11 cellular contexts compared by ENCODE assay signal in genomic region chr1:221761354-221762002, GRCh38. TPM values are rescaled to one million over a fixed set of nuclear protein-coding genes. Genes with fewer than 3 reads are reported as not detected.
DNase-seq lines count a peak whose midpoint lies in the region; ATAC-seq and TF ChIP-seq lines count a peak whose summit lies in the region.
"Had no signal": no experiment of that assay in that cellular context is flagged by ENCODE, and none has a peak within 500 bp of the region (broad histone marks: within the 10 kb centered on the region; RNA-seq: fewer than 3 reads in every experiment).

No MANE protein-coding gene starts in this region.

- H3K4me3 ChIP-seq in GM12865 (ENCODE audit: low read depth, low read length) (no peak overlapping the region), upper lobe of right lung (no peak overlapping the region)
- H3K4me3 ChIP-seq: cardiac muscle cell had no signal

- ATAC-seq in GM19328 (IDR thresholded peaks at IDR 0.05; ENCODE audit: unreplicated experiment), result peak; percentile 74
- ATAC-seq in HG02759 (IDR thresholded peaks at IDR 0.05; ENCODE audit: unreplicated experiment), result peak; percentile 82
- peak; percentile 63 for ATAC-seq in HG03521 (IDR thresholded peaks at IDR 0.05; ENCODE audit: unreplicated experiment)
- ATAC-seq in upper lobe of right lung, result no peak
- ATAC-seq: T-cell had no signal

- intact Hi-C loops in upper lobe of right lung (cut with DNase I), result no loop called here

- H3K4me1 ChIP-seq in upper lobe of right lung, result no peaks in the 10 kb centered on the region

- H3K36me3 ChIP-seq in upper lobe of right lung, result no peaks in the 10 kb centered on the region
- H3K36me3 ChIP-seq: cardiac muscle cell had no signal

- DNase-seq in GM12865 (ENCODE audit: low read depth), result peak; percentile 76
- DNase-seq in upper lobe of right lung, result no peak
- no peak for DNase-seq in amniotic stem cell (lab: John Stamatoyannopoulos, UW)
- no peak for DNase-seq in NCI-H2081 treated with DMSO at 0.1 percent for 48 hours (lab: John Stamatoyannopoulos, UW)
- DNase-seq in GM03348 (ENCODE audit: low spot score), result no peak
- DNase-seq: NCI-H526 treated with DMSO at 0.1 percent for 48 hours, T-cell had no signal

- no peak overlapping the region for H3K27ac ChIP-seq in upper lobe of right lung
- H3K27ac ChIP-seq: cardiac muscle cell had no signal

- no peaks in the 10 kb centered on the region for H3K9me3 ChIP-seq in upper lobe of right lung

- no peak for TF ChIP-seq CTCF in GM12865 (IDR thresholded peaks at IDR 0.05; ENCODE audit: insufficient read depth, low read depth, low read length, missing control alignments)
- TF ChIP-seq CTCF in upper lobe of right lung (IDR thresholded peaks at IDR 0.05), result no peak

- no peaks in the 10 kb centered on the region for H3K27me3 ChIP-seq in upper lobe of right lung
- H3K27me3 ChIP-seq: cardiac muscle cell had no signal

RNA-seq across cellular contexts. Expression of gene DUSP10, which starts 19.6 kb away (rescaled TPM):
- total RNA-seq in upper lobe of right lung, result 8.2 TPM
